1 cellular context compared by ENCODE assay signal in the genomic region with DNA sequence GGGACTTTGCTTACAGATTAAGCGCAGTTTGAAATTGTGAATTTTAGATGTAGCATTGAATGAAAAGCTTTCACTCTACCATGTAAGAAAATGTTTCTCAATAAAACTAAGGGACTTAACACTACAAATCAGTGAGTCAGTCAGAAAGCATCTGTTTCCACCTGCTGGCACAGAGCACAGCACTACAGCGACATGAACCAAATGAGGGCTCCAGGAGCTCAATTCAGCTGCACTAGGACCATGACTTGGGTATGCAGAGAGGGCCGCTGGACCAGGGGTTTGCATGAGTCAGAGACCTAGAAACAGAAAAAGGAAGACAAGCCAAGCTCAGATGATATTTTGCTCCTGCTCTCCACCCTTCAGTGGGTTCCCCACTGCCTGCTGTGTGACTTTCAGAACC.
TF ChIP-seq lines count a peak whose summit lies in the region.

No MANE protein-coding gene starts in this region.

TF ChIP-seq in A549, 52 proteins besides CTCF, POLR2A, EP300 and RAD21:
- TF ChIP-seq HOXB13 (CRISPR knock-in tag; IDR thresholded peaks at IDR 0.05; ENCODE audit: low read depth) (no peak), POLR2AphosphoS2 (conservative IDR thresholded peaks at IDR 0.05; ENCODE audit: low read length) (no peak)
